In genomic region chr10:132329565-132330485, GRCh38 we compare ENCODE assay signal across 8 cellular contexts.
DNase-seq lines count a peak whose midpoint lies in the region; ATAC-seq and TF ChIP-seq lines count a peak whose summit lies in the region.

No MANE protein-coding gene starts in this region.

- peaks cover 43% of the 10 kb centered on the region for H3K9me3 Mint-ChIP-seq in nephron progenitor cell

- peaks cover 54% of the 10 kb centered on the region for H3K4me1 Mint-ChIP-seq in nephron progenitor cell

- peak overlapping the region in 1 of 2 donors; percentile 54 for H3K27ac ChIP-seq in coronary artery

- TF ChIP-seq CTCF in coronary artery (IDR thresholded peaks at IDR 0.05) (no peak), nephron progenitor cell (IDR thresholded peaks at IDR 0.05) (no peak)

- ATAC-seq in HG03095 (IDR thresholded peaks at IDR 0.05; ENCODE audit: unreplicated experiment), result no peak
- no peak for ATAC-seq in HG03571 (IDR thresholded peaks at IDR 0.05; ENCODE audit: unreplicated experiment)

- peaks cover 13% of the 10 kb centered on the region for H3K27me3 Mint-ChIP-seq in nephron progenitor cell (ENCODE audit: low read depth, poor library complexity)

- peak overlapping the region; percentile 91 for H3K4me3 ChIP-seq in coronary artery

- peak overlapping the region; percentile 24 for H3K27ac Mint-ChIP-seq in nephron progenitor cell

- H3K36me3 Mint-ChIP-seq in nephron progenitor cell (ENCODE audit: low read depth), result peaks cover 71% of the 10 kb centered on the region

- TF ChIP-seq POLR2A in GM15510 (IDR thresholded peaks at IDR 0.05; ENCODE audit: borderline replicate concordance, extremely low read depth, insufficient read length), result peak; percentile 19

- peak overlapping the region; percentile 98 for H3K4me3 Mint-ChIP-seq in nephron progenitor cell

- peak; percentile 58 for DNase-seq in 8988T
- peak; percentile 95 for DNase-seq in RKO (ENCODE audit: low spot score)
- no peak for DNase-seq in coronary artery (ENCODE audit: low spot score)
- DNase-seq in nephron progenitor cell, result no peak
- no peak for DNase-seq in NCI-H1694 (lab: John Stamatoyannopoulos, UW)

Comparison
In these comparisons a context has a peak if more than half of its experiments do, and no peak if none do; other contexts are left out.
1. DNase-seq: peak in 8988T (single experiment) and RKO (single experiment); none in coronary artery (single experiment), nephron progenitor cell (single experiment) and NCI-H1694 (single experiment).